ENCODE assay signal across 8 cellular contexts in the genomic region with DNA sequence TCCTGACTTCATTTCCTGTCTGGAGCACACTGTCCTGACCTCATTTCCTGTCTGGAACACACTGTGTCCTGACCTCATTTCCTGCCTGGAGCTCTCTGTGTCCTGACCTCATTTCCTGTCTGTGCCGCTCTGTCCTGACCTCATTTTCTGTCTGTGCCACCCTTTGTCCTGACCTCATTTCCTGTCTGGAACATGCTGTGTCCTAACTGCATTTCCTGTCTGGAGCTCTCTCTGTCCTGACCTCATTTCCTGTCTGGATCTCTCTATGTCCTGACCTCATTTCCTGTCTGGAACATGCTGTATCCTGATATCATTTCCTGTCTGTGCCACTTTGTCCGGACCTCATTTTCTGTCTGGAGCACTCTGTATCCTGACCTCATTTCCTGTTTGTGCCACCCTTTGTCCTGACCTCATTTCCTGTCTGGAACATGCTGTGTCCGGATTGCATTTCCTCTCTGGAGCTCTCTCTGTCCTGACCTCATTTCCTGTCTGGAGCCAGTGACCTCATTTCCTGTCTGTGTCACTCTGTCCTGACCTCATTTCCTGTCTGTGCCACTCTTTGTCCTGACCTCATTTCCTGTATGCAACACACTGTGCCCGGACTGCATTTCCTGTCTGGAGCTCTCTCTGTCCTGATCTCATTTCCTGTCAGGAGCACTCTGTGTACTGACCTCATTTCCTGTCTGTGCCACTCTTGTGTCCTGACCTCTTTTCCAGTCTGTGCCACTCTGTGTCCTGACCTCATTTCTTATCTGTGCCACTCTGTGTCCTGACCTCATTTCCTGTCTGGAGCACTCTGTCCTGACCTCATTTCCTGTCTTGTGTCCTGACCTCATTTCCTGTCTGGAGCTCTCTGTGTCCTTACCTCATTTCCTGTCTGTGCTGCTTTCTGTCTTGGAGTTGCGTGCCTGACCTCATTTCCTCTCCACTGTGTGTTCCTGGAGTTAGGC. TPM values are rescaled to one million over a fixed set of nuclear protein-coding genes. Genes with fewer than 3 reads are reported as not detected.
DNase-seq lines count a peak whose midpoint lies in the region; ATAC-seq and TF ChIP-seq lines count a peak whose summit lies in the region.

No MANE protein-coding gene starts in this region.

- H3K9ac ChIP-seq in rectal smooth muscle tissue (ENCODE audit: low read length) = no peak overlapping the region

- H3K27me3 Mint-ChIP-seq in CD14-positive monocyte (ENCODE audit: low read depth in 3 of 3) = peaks cover 0 to 5% (median 1%) of the 10 kb centered on the region in 3 donors
- no peaks in the 10 kb centered on the region for H3K27me3 Mint-ChIP-seq in activated CD8-positive, alpha-beta T cell treated with anti-CD3 and anti-CD28 coated beads for 36 hours
- peaks cover 26% of the 10 kb centered on the region for H3K27me3 Mint-ChIP-seq in endothelial cell (ENCODE audit: unreplicated experiment)

- POLR2A ChIA-PET in activated CD8-positive, alpha-beta T cell treated with anti-CD3 and anti-CD28 coated beads for 36 hours (lab: Charles Lee) = interaction anchor here (0.7 to 3.3 kb wide), 17 partner anchors 13 to 129 kb away, joined by 3 to 23 read pairs (median 4); a partner anchor contains a TSS

- no peak overlapping the region for H3K27ac Mint-ChIP-seq in CD14-positive monocyte
- no peak overlapping the region for H3K27ac Mint-ChIP-seq in activated CD8-positive, alpha-beta T cell treated with anti-CD3 and anti-CD28 coated beads for 36 hours
- no peak overlapping the region for H3K27ac Mint-ChIP-seq in endothelial cell (ENCODE audit: unreplicated experiment)

- DNase-seq in CD14-positive monocyte (ENCODE audit: low spot score) (peak; percentile 97), NCI-H69 (lab: John Stamatoyannopoulos, UW) (peak; percentile 64), endothelial cell (ENCODE audit: low spot score) (peak; percentile 45), NCI-H2227 treated with DMSO at 0.1 percent for 48 hours (lab: John Stamatoyannopoulos, UW) (no peak), NCI-H446 treated with DMSO at 0.1 percent for 48 hours (lab: John Stamatoyannopoulos, UW) (no peak)
- DNase-seq in activated CD8-positive, alpha-beta T cell treated with anti-CD3 and anti-CD28 coated beads for 36 hours = peak; percentile 93

- peaks cover 39 to 45% of the 10 kb centered on the region in 2 donors for H3K36me3 Mint-ChIP-seq in CD14-positive monocyte
- H3K36me3 Mint-ChIP-seq in activated CD8-positive, alpha-beta T cell treated with anti-CD3 and anti-CD28 coated beads for 36 hours (ENCODE audit: low read depth) = peaks cover 9% of the 10 kb centered on the region
- peaks cover 22% of the 10 kb centered on the region for H3K36me3 Mint-ChIP-seq in endothelial cell (ENCODE audit: low read depth, unreplicated experiment)

- H3K27me3 ChIP-seq in rectal smooth muscle tissue (ENCODE audit: control insufficient read depth, insufficient read depth, low read length) = no peaks in the 10 kb centered on the region

- H3K4me1 Mint-ChIP-seq in CD14-positive monocyte (peaks cover 28% of the 10 kb centered on the region), endothelial cell (ENCODE audit: unreplicated experiment) (peaks cover 31% of the 10 kb centered on the region)
- H3K4me1 Mint-ChIP-seq in activated CD8-positive, alpha-beta T cell treated with anti-CD3 and anti-CD28 coated beads for 36 hours (ENCODE audit: low read depth) = peaks cover 47% of the 10 kb centered on the region

- intact Hi-C loops in CD14-positive monocyte (cut with micrococcal nuclease) = loop anchor here (2.0 to 5.0 kb wide), 5 partner anchors 21 to 137 kb away; a partner anchor contains a TSS
- intact Hi-C loops in activated CD8-positive, alpha-beta T cell treated with anti-CD3 and anti-CD28 coated beads for 36 hours (cut with micrococcal nuclease) = loop anchor here (5.0 kb wide), 1 partner anchor 47 kb away; no protein-coding TSS in a partner anchor

- H3K4me1 ChIP-seq in rectal smooth muscle tissue (ENCODE audit: control insufficient read depth, insufficient read depth, low read length) = peaks cover 26% of the 10 kb centered on the region

- H3K27ac ChIP-seq in rectal smooth muscle tissue (ENCODE audit: low read depth, low read length) = peak overlapping the region; percentile 52

- peak; percentile 44 for ATAC-seq in GM21723 (IDR thresholded peaks at IDR 0.05; ENCODE audit: unreplicated experiment)
- ATAC-seq in activated CD8-positive, alpha-beta T cell treated with anti-CD3 and anti-CD28 coated beads for 36 hours = peak; percentile 72

- H3K4me3 Mint-ChIP-seq in CD14-positive monocyte (no peak overlapping the region), endothelial cell (ENCODE audit: unreplicated experiment) (no peak overlapping the region)
- H3K4me3 Mint-ChIP-seq in activated CD8-positive, alpha-beta T cell treated with anti-CD3 and anti-CD28 coated beads for 36 hours = no peak overlapping the region

- H3K36me3 ChIP-seq in rectal smooth muscle tissue (ENCODE audit: control insufficient read depth, insufficient read depth, low read length) = peaks cover 2% of the 10 kb centered on the region

- no peak for TF ChIP-seq CTCF in CD14-positive monocyte (IDR thresholded peaks at IDR 0.05)
- no peak for TF ChIP-seq CTCF in activated CD8-positive, alpha-beta T cell treated with anti-CD3 and anti-CD28 coated beads for 36 hours (IDR thresholded peaks at IDR 0.05)
- TF ChIP-seq CTCF in endothelial cell (IDR thresholded peaks at IDR 0.05; ENCODE audit: unreplicated experiment) = no peak

- no peak overlapping the region for H3K4me3 ChIP-seq in rectal smooth muscle tissue (ENCODE audit: low read length)

- H3K9me3 Mint-ChIP-seq in CD14-positive monocyte (peaks cover 0 to 14% (median 6%) of the 10 kb centered on the region in 7 donors), endothelial cell (ENCODE audit: unreplicated experiment) (no peaks in the 10 kb centered on the region)
- H3K9me3 Mint-ChIP-seq in activated CD8-positive, alpha-beta T cell treated with anti-CD3 and anti-CD28 coated beads for 36 hours = no peaks in the 10 kb centered on the region

- CTCF ChIA-PET in activated CD8-positive, alpha-beta T cell treated with anti-CD3 and anti-CD28 coated beads for 36 hours (lab: Charles Lee) = interaction anchor here (1.0 to 2.2 kb wide), 6 partner anchors 16 to 61 kb away, joined by 3 to 9 read pairs (median 3); a partner anchor contains a TSS

RNA-seq across cellular contexts. Expression of a gene that starts 27.6 kb away (rescaled TPM):
- polyA plus RNA-seq in CD14-positive monocyte = under 1 TPM; 0.20 to 0.25 TPM
- 10 to 100 TPM; 27.5 to 28.3 TPM for total RNA-seq in activated CD8-positive, alpha-beta T cell treated with anti-CD3 and anti-CD28 coated beads for 36 hours
- 73.3 TPM for total RNA-seq in endothelial cell (ENCODE audit: unreplicated experiment)

Comparison
In these comparisons a context has a peak if more than half of its experiments do, and no peak if none do; other contexts are left out.
1. DNase-seq: peak in CD14-positive monocyte (single experiment), NCI-H69 (single experiment), activated CD8-positive, alpha-beta T cell treated with anti-CD3 and anti-CD28 coated beads for 36 hours (single experiment) and endothelial cell (single experiment); none in NCI-H2227 treated with DMSO at 0.1 percent for 48 hours (single experiment) and NCI-H446 treated with DMSO at 0.1 percent for 48 hours (single experiment).